18 cellular contexts compared by ENCODE assay signal in the genomic region with DNA sequence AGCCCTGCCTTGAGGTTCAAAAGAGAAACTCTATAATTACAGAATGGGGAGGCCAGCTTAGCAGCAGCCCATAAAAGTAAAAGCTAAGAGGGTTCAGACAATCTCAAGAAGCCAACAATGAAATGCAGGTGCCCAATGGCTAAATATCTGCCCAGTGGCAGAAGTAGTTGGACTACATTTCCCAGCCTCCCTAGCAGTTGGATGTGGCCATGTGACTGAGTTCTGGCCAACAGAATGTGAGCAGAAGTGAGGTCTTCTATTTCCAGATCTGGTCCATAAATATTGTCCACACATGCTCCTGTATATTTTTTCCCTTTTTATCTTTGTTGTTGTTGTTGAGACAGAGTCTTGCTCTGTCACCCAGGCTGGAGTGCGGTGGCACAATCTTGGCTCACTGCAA.
"Had no signal": no experiment of that assay in that cellular context is flagged by ENCODE, and none has a peak within 500 bp of the region (broad histone marks: within the 10 kb centered on the region; RNA-seq: fewer than 3 reads in every experiment).

No MANE protein-coding gene starts in this region.

- H3K27ac Mint-ChIP-seq: activated CD4-positive, alpha-beta memory T cell treated with anti-CD3 and anti-CD28 coated beads, Interleukin-2, amount 10 ng/mL, durations not matched to agents 7 days and 5 days; activated naive CD8-positive, alpha-beta T cell treated with anti-CD3 and anti-CD28 coated beads, Interleukin-2, amount 10 ng/mL, durations not matched to agents 7 days and 5 days; activated T-cell treated with anti-CD3 and anti-CD28 coated beads, Interleukin-2, amount 50 U/mL, for 72 hours; natural killer cell treated with Interleukin-12 subunit alpha and Interleukin-12 subunit beta and Interleukin-15 and Interleukin-18, amount 100 ng/mL, for 72 hours; stimulated activated effector memory CD8-positive, alpha-beta T cell treated with anti-CD3 and anti-CD28 coated beads, Interleukin-12 subunit alpha, Interleukin-12 subunit beta, amount 100 ng/mL, for 72 hours had no signal

- H3K36me3 ChIP-seq: gastrocnemius medialis, left lung, tibial artery, uterus had no signal

- FAIRE-seq: colon, endothelial cell of umbilical vein, keratinocyte had no signal

- H3K27ac ChIP-seq: gastrocnemius medialis, left lung, tibial artery, uterus had no signal

- DNase-seq: activated CD4-positive, alpha-beta memory T cell treated with anti-CD3 and anti-CD28 coated beads, Interleukin-2, amount 10 ng/mL, durations not matched to agents 7 days and 5 days; activated CD8-positive, alpha-beta memory T cell treated with anti-CD3 and anti-CD28 coated beads, Interleukin-2, amount 50 U/mL, for 4 hours; activated naive CD8-positive, alpha-beta T cell treated with anti-CD3 and anti-CD28 coated beads, Interleukin-2, amount 10 ng/mL, durations not matched to agents 7 days and 5 days; activated T-cell treated with anti-CD3 and anti-CD28 coated beads, Interleukin-2, amount 50 U/mL, for 72 hours; aorta; effector CD4-positive, alpha-beta T cell; gastrocnemius medialis; left lung; nucleus accumbens; right cardiac atrium; tibial artery; uterus had no signal

- H3K27me3 Mint-ChIP-seq: activated CD4-positive, alpha-beta memory T cell treated with anti-CD3 and anti-CD28 coated beads, Interleukin-2, amount 10 ng/mL, durations not matched to agents 7 days and 5 days; activated naive CD8-positive, alpha-beta T cell treated with anti-CD3 and anti-CD28 coated beads, Interleukin-2, amount 10 ng/mL, durations not matched to agents 7 days and 5 days; progenitor cell of endocrine pancreas had no signal

- H3K9me3 ChIP-seq: gastrocnemius medialis, left lung, tibial artery, uterus had no signal

- H3K9me3 Mint-ChIP-seq: activated CD4-positive, alpha-beta memory T cell treated with anti-CD3 and anti-CD28 coated beads, Interleukin-2, amount 10 ng/mL, durations not matched to agents 7 days and 5 days; activated naive CD8-positive, alpha-beta T cell treated with anti-CD3 and anti-CD28 coated beads, Interleukin-2, amount 10 ng/mL, durations not matched to agents 7 days and 5 days; natural killer cell treated with Interleukin-12 subunit alpha and Interleukin-12 subunit beta and Interleukin-15 and Interleukin-18, amount 100 ng/mL, for 72 hours; stimulated activated effector memory CD8-positive, alpha-beta T cell treated with anti-CD3 and anti-CD28 coated beads, Interleukin-12 subunit alpha, Interleukin-12 subunit beta, amount 100 ng/mL, for 72 hours had no signal

- H3K27me3 ChIP-seq: gastrocnemius medialis, left lung, tibial artery, uterus had no signal

- ATAC-seq: activated T-cell treated with anti-CD3 and anti-CD28 coated beads, Interleukin-2, amount 50 U/mL, for 72 hours; gastrocnemius medialis; left lung; natural killer cell treated with Interleukin-12 subunit alpha and Interleukin-12 subunit beta and Interleukin-15 and Interleukin-18, amount 100 ng/mL, for 72 hours; right cardiac atrium; stimulated activated effector memory CD8-positive, alpha-beta T cell treated with anti-CD3 and anti-CD28 coated beads, Interleukin-12 subunit alpha, Interleukin-12 subunit beta, amount 100 ng/mL, for 72 hours had no signal

- H3K4me3 ChIP-seq: gastrocnemius medialis, left lung, tibial artery, uterus had no signal

- H3K36me3 Mint-ChIP-seq: activated naive CD8-positive, alpha-beta T cell treated with anti-CD3 and anti-CD28 coated beads, Interleukin-2, amount 10 ng/mL, durations not matched to agents 7 days and 5 days; natural killer cell treated with Interleukin-12 subunit alpha and Interleukin-12 subunit beta and Interleukin-15 and Interleukin-18, amount 100 ng/mL, for 72 hours; stimulated activated effector memory CD8-positive, alpha-beta T cell treated with anti-CD3 and anti-CD28 coated beads, Interleukin-12 subunit alpha, Interleukin-12 subunit beta, amount 100 ng/mL, for 72 hours had no signal

- H3K4me3 Mint-ChIP-seq: activated CD4-positive, alpha-beta memory T cell treated with anti-CD3 and anti-CD28 coated beads, Interleukin-2, amount 10 ng/mL, durations not matched to agents 7 days and 5 days; activated naive CD8-positive, alpha-beta T cell treated with anti-CD3 and anti-CD28 coated beads, Interleukin-2, amount 10 ng/mL, durations not matched to agents 7 days and 5 days; activated T-cell treated with anti-CD3 and anti-CD28 coated beads, Interleukin-2, amount 50 U/mL, for 72 hours; natural killer cell treated with Interleukin-12 subunit alpha and Interleukin-12 subunit beta and Interleukin-15 and Interleukin-18, amount 100 ng/mL, for 72 hours; stimulated activated effector memory CD8-positive, alpha-beta T cell treated with anti-CD3 and anti-CD28 coated beads, Interleukin-12 subunit alpha, Interleukin-12 subunit beta, amount 100 ng/mL, for 72 hours had no signal

- H3K4me1 ChIP-seq: gastrocnemius medialis, left lung, uterus had no signal

- H3K4me1 Mint-ChIP-seq: activated CD4-positive, alpha-beta memory T cell treated with anti-CD3 and anti-CD28 coated beads, Interleukin-2, amount 10 ng/mL, durations not matched to agents 7 days and 5 days; activated naive CD8-positive, alpha-beta T cell treated with anti-CD3 and anti-CD28 coated beads, Interleukin-2, amount 10 ng/mL, durations not matched to agents 7 days and 5 days; stimulated activated effector memory CD8-positive, alpha-beta T cell treated with anti-CD3 and anti-CD28 coated beads, Interleukin-12 subunit alpha, Interleukin-12 subunit beta, amount 100 ng/mL, for 72 hours had no signal
